17 cellular contexts compared by ENCODE assay signal in genomic region chr12:78870539-78870938, GRCh38. TPM values are rescaled to one million over a fixed set of nuclear protein-coding genes. Genes with fewer than 3 reads are reported as not detected.
"Had no signal": no experiment of that assay in that cellular context is flagged by ENCODE, and none has a peak within 500 bp of the region (broad histone marks: within the 10 kb centered on the region; RNA-seq: fewer than 3 reads in every experiment).

No MANE protein-coding gene starts in this region.

- H3K4me3 Mint-ChIP-seq: naive B cell had no signal

- H3K36me3 ChIP-seq: lower lobe of right lung, neutrophil, stomach, vagina had no signal

- ATAC-seq: body of pancreas, esophagus mucosa, left cardiac atrium, lower lobe of right lung had no signal

- H3K4me3 ChIP-seq: body of pancreas, lower lobe of right lung, stomach, vagina had no signal

- H3K36me3 Mint-ChIP-seq: naive B cell had no signal

- H3K27me3 ChIP-seq: body of pancreas, vagina had no signal

- H3K4me1 ChIP-seq: body of pancreas, lower lobe of right lung had no signal

- H3K9me3 Mint-ChIP-seq: activated T-helper 2 cell treated with anti-CD3 and anti-CD28 coated beads, Interferon-gamma antibody, Interleukin-2, Interleukin-4, amounts not matched to agents 10 μg/mL and 5 μg/mL and 100 μg/mL, durations not matched to agents 14 hours and 24 hours and 36 hours; naive B cell had no signal

- DNase-seq: activated CD4-positive, alpha-beta T cell treated with anti-CD3 and anti-CD28 coated beads, Interleukin-2, amount 50 U/mL, for 1 hour; activated naive CD4-positive, alpha-beta T cell treated with anti-CD3 and anti-CD28 coated beads, Interleukin-2, amount 50 U/mL, for 16 hours; amniotic stem cell; body of pancreas; cerebellar nuclear complex; dermis blood vessel endothelial cell; left cardiac atrium; lower lobe of right lung; midbrain; naive B cell; stimulated activated CD4-positive, alpha-beta T cell treated with anti-CD3 and anti-CD28 coated beads, Interleukin-15, amount 100 ng/mL, for 24 hours; stimulated activated CD4-positive, alpha-beta T cell treated with anti-CD3 and anti-CD28 coated beads, Interleukin-4, amount 100 ng/mL, for 4 hours; stomach had no signal

- H3K9me3 ChIP-seq: body of pancreas, lower lobe of right lung, neutrophil, stomach, vagina had no signal

- H3K27ac Mint-ChIP-seq: activated T-helper 2 cell treated with anti-CD3 and anti-CD28 coated beads, Interferon-gamma antibody, Interleukin-2, Interleukin-4, amounts not matched to agents 10 μg/mL and 5 μg/mL and 100 μg/mL, durations not matched to agents 14 hours and 24 hours and 36 hours had no signal

RNA-seq across cellular contexts. Expression of gene SYT1, which starts 6.0 kb away (rescaled TPM):
- total RNA-seq: activated T-helper 2 cell treated with anti-CD3 and anti-CD28 coated beads, Interferon-gamma antibody, Interleukin-2, Interleukin-4, amounts not matched to agents 10 μg/mL and 5 μg/mL and 100 μg/mL, durations not matched to agents 14 hours and 24 hours and 36 hours had no signal
